Comparison of ENCODE assay signal across 17 cellular contexts in the genomic region with DNA sequence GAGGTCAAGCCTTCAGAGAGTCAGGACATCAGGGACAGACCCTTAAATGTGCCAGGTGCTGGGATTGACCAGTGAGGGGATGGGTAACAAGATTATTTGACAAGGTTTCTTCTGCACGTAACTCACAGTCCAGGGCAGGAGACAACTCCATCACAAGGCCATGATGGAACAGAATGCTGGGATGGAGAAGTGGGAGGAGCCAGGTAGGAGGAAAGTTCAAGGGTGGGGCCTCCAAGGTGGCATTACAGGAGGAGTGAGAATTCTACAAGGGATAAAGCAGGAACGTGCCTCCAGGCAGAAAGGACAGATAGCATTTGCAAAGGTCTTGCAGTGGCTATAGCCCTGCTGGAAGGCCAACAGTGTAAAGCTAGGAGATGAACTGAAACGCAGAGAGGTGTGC.
DNase-seq lines count a peak whose midpoint lies in the region; ATAC-seq, FAIRE-seq and TF ChIP-seq lines count a peak whose summit lies in the region.
"Had no signal": no experiment of that assay in that cellular context is flagged by ENCODE, and none has a peak within 500 bp of the region (broad histone marks: within the 10 kb centered on the region; RNA-seq: fewer than 3 reads in every experiment).

No MANE protein-coding gene starts in this region.

- H3K9ac ChIP-seq in H9 (ENCODE audit: extremely low read depth, insufficient read length, low read length): no peak overlapping the region
- H3K9ac ChIP-seq: KMS-11 had no signal

- H3K4me2 ChIP-seq in H9 (ENCODE audit: insufficient read depth, insufficient read length, low read length): no peak overlapping the region
- H3K4me2 ChIP-seq: KMS-11 had no signal

- no peak for ATAC-seq in left colon
- ATAC-seq in HG03565 (IDR thresholded peaks at IDR 0.05; ENCODE audit: unreplicated experiment): no peak
- ATAC-seq: naive thymus-derived CD4-positive, alpha-beta T cell; stimulated activated naive B cell treated with anti-CD40 and anti-IgM and Interleukin-4, amounts not matched to agents 10 μg/mL and 1 μg/mL and 100 μg/mL, for 72 hours had no signal

- H3T11ph ChIP-seq in H9 (ENCODE audit: low read length): no peak overlapping the region

- H3K4me1 Mint-ChIP-seq in H9 (peaks cover 42 to 58% of the 10 kb centered on the region in 2 experiments), glutamatergic neuron (ENCODE audit: low read depth, unreplicated experiment) (peaks cover 23% of the 10 kb centered on the region)
- H3K4me1 Mint-ChIP-seq: stimulated activated naive B cell treated with anti-CD40 and anti-IgM and Interleukin-4, amounts not matched to agents 10 μg/mL and 1 μg/mL and 100 μg/mL, for 72 hours had no signal

- H3K27ac Mint-ChIP-seq in H9: peak overlapping the region; percentile 5 to 59 (median 46); a peak in 3 of 7 replicates
- H3K27ac Mint-ChIP-seq in glutamatergic neuron (ENCODE audit: unreplicated experiment): peak overlapping the region; percentile 25
- H3K27ac Mint-ChIP-seq: naive thymus-derived CD4-positive, alpha-beta T cell; stimulated activated naive B cell treated with anti-CD40 and anti-IgM and Interleukin-4, amounts not matched to agents 10 μg/mL and 1 μg/mL and 100 μg/mL, for 72 hours had no signal

- H2AK5ac ChIP-seq in H9 (ENCODE audit: insufficient read length, low read length): no peak overlapping the region

- FAIRE-seq in small intestine (lab: Jason Lieb, UNC): no peak
- FAIRE-seq: GM18507 had no signal

- WGBS in H9 (ENCODE audit: extremely low coverage, insufficient read length, low lambda C conversion rate): no CpG with 5 or more reads among the region's 3 CpGs
- WGBS in small intestine, 3 donors: 60 to 66% (median 63%) methylated on average over 3 of the region's 3 CpGs
- 66% methylated on average over 3 of the region's 3 CpGs for WGBS in testis, 2 donors

- no peak overlapping the region for H4K5ac ChIP-seq in H9 (ENCODE audit: insufficient read length, low read depth, low read length)

- H4K20me1 ChIP-seq in H9 (ENCODE audit: control insufficient read depth, insufficient read depth, insufficient read length): peaks cover 2% of the 10 kb centered on the region

- no peaks in the 10 kb centered on the region; a peak in 1 of 5 replicates for H3K9me3 Mint-ChIP-seq in H9
- peaks cover 4% of the 10 kb centered on the region for H3K9me3 Mint-ChIP-seq in glutamatergic neuron (ENCODE audit: unreplicated experiment)
- H3K9me3 Mint-ChIP-seq: naive thymus-derived CD4-positive, alpha-beta T cell; stimulated activated naive B cell treated with anti-CD40 and anti-IgM and Interleukin-4, amounts not matched to agents 10 μg/mL and 1 μg/mL and 100 μg/mL, for 72 hours had no signal

- H2BK5ac ChIP-seq in H9 (ENCODE audit: insufficient read length, low read length): no peak overlapping the region

- H3K56ac ChIP-seq in H9 (ENCODE audit: insufficient read length, low read depth, low read length): no peak overlapping the region

- H3K4me1 ChIP-seq in H9 (ENCODE audit: insufficient read depth, low read length) (peaks cover 9% of the 10 kb centered on the region; the same call in 1 of the 2 replicates), small intestine (ENCODE audit: control insufficient read depth in 2 of 2, insufficient read depth in 1 of 2, low read depth in 1 of 2, low read length in 1 of 2) (no peaks in the 10 kb centered on the region), testis (peaks cover 21% of the 10 kb centered on the region)

- H3K27me3 ChIP-seq in H9 (ENCODE audit: insufficient read depth, low read length) (no peaks in the 10 kb centered on the region), small intestine (ENCODE audit: control insufficient read depth in 2 of 2, insufficient read depth in 2 of 2, low read length in 2 of 2) (no peaks in the 10 kb centered on the region), testis (no peaks in the 10 kb centered on the region)
- H3K27me3 ChIP-seq: heart right ventricle had no signal

- no peak overlapping the region for H2AFZ ChIP-seq in H9 (ENCODE audit: low read length)

- H3K4me3 ChIP-seq in small intestine (ENCODE audit: low read depth in 1 of 2, low read length in 2 of 2) (no peak overlapping the region), testis (no peak overlapping the region)
- H3K4me3 ChIP-seq: heart right ventricle had no signal

- H3K18ac ChIP-seq in H9 (ENCODE audit: insufficient read length, low read depth, low read length): no peak overlapping the region

- no peaks in the 10 kb centered on the region for H3K23me2 ChIP-seq in H9 (ENCODE audit: insufficient read length, low read depth, low read length, poor library complexity, severe bottlenecking)

- H3K27me3 Mint-ChIP-seq in H9 (ENCODE audit: low read depth) (peaks cover 24% of the 10 kb centered on the region), glutamatergic neuron (ENCODE audit: unreplicated experiment) (peaks cover 12% of the 10 kb centered on the region)

- no peak overlapping the region for H3K14ac ChIP-seq in H9 (ENCODE audit: insufficient read depth, low read length)

- no peak overlapping the region for H2BK120ac ChIP-seq in H9 (ENCODE audit: low read depth, low read length, poor library complexity, severe bottlenecking)

- no peaks in the 10 kb centered on the region for H3K79me2 ChIP-seq in H9 (ENCODE audit: insufficient read depth, low read length)

- no peak overlapping the region for H2BK20ac ChIP-seq in H9 (ENCODE audit: low read depth, low read length, poor library complexity, severe bottlenecking)

- no peak overlapping the region for H2BK12ac ChIP-seq in H9 (ENCODE audit: insufficient read length, low read depth, low read length)

- H2BK15ac ChIP-seq in H9 (ENCODE audit: low read depth, low read length): no peak overlapping the region

- no peak overlapping the region for H3K27ac ChIP-seq in H9 (ENCODE audit: insufficient read length, low read depth, low read length)
- peak overlapping the region; percentile 3 for H3K27ac ChIP-seq in angular gyrus (ENCODE audit: low read depth, low read length)
- no peak overlapping the region for H3K27ac ChIP-seq in small intestine (ENCODE audit: low read depth in 1 of 2, low read length in 1 of 2)
- peak overlapping the region in 1 of 2 donors; percentile 41 for H3K27ac ChIP-seq in testis
- H3K27ac ChIP-seq: KMS-11 had no signal

- H3K79me1 ChIP-seq in H9 (ENCODE audit: insufficient read depth, low read depth, low read length, poor library complexity, severe bottlenecking): no peaks in the 10 kb centered on the region

- H3K23ac ChIP-seq in H9 (ENCODE audit: insufficient read length, low read depth, low read length): no peak overlapping the region

- TF ChIP-seq CTCF in H9 (conservative IDR thresholded peaks at IDR 0.05): no peak
- TF ChIP-seq CTCF in glutamatergic neuron (IDR thresholded peaks at IDR 0.05; ENCODE audit: partially characterized antibody, unreplicated experiment): no peak
- TF ChIP-seq CTCF in testis (IDR thresholded peaks at IDR 0.05): no peak

- H3K36me3 ChIP-seq in small intestine (ENCODE audit: control insufficient read depth in 2 of 2, insufficient read depth in 2 of 2, low read length in 2 of 2) (no peaks in the 10 kb centered on the region), testis (ENCODE audit: low read depth, missing control alignments) (no peaks in the 10 kb centered on the region)
- H3K36me3 ChIP-seq: heart right ventricle had no signal

- H3K4ac ChIP-seq in H9 (ENCODE audit: low read depth, low read length): no peak overlapping the region

- no peak overlapping the region; a peak in 1 of 5 replicates for H3K4me3 Mint-ChIP-seq in H9
- no peak overlapping the region for H3K4me3 Mint-ChIP-seq in glutamatergic neuron (ENCODE audit: unreplicated experiment)
- H3K4me3 Mint-ChIP-seq: naive thymus-derived CD4-positive, alpha-beta T cell; stimulated activated naive B cell treated with anti-CD40 and anti-IgM and Interleukin-4, amounts not matched to agents 10 μg/mL and 1 μg/mL and 100 μg/mL, for 72 hours had no signal

- H4K91ac ChIP-seq in H9 (ENCODE audit: insufficient read length, low read depth, low read length): no peak overlapping the region

- H3K36me3 Mint-ChIP-seq in H9 (ENCODE audit: insufficient read depth in 1 of 3, low read depth in 3 of 3) (peaks cover 0 to 4% (median 0%) of the 10 kb centered on the region in 3 experiments; a peak in 2 of 7 replicates), glutamatergic neuron (ENCODE audit: unreplicated experiment) (no peaks in the 10 kb centered on the region)
- H3K36me3 Mint-ChIP-seq: naive thymus-derived CD4-positive, alpha-beta T cell; stimulated activated naive B cell treated with anti-CD40 and anti-IgM and Interleukin-4, amounts not matched to agents 10 μg/mL and 1 μg/mL and 100 μg/mL, for 72 hours had no signal

- no peak overlapping the region for H4K8ac ChIP-seq in H9 (replicated peaks; ENCODE audit: insufficient read length, low read depth, low read length)

- no peak for DNase-seq in H9
- DNase-seq in glutamatergic neuron: no peak
- peak; percentile 17 for DNase-seq in small intestine
- no peak for DNase-seq in NCI-H2171 treated with DMSO at 0.1 percent for 48 hours (lab: John Stamatoyannopoulos, UW)
- DNase-seq in testis: no peak
- DNase-seq in left colon: no peak
- DNase-seq: activated naive CD4-positive, alpha-beta T cell treated with anti-CD3 and anti-CD28 coated beads, Interleukin-2, amount 50 U/mL, for 16 hours; AML-193; central memory CD4-positive, alpha-beta T cell; heart right ventricle; naive thymus-derived CD4-positive, alpha-beta T cell; NCI-H446 treated with DMSO at 0.1 percent for 48 hours; stimulated activated naive B cell treated with anti-CD40 and anti-IgM and Interleukin-4, amounts not matched to agents 10 μg/mL and 1 μg/mL and 100 μg/mL, for 72 hours had no signal

- intact Hi-C loops in testis (cut with DNase I; ENCODE audit: low total_unique reads) (no loop called here), left colon (cut with DNase I, micrococcal nuclease) (no loop called here)

- H3K9me3 ChIP-seq in H9 (ENCODE audit: control insufficient read depth, low read depth, low read length) (no peaks in the 10 kb centered on the region), small intestine (ENCODE audit: control insufficient read depth, low read depth) (no peaks in the 10 kb centered on the region), testis (no peaks in the 10 kb centered on the region)
- H3K9me3 ChIP-seq: heart right ventricle had no signal

- no peak for TF ChIP-seq POLR2A in testis (IDR thresholded peaks at IDR 0.05)
